ENCODE assay signal across 33 cellular contexts in the genomic region with DNA sequence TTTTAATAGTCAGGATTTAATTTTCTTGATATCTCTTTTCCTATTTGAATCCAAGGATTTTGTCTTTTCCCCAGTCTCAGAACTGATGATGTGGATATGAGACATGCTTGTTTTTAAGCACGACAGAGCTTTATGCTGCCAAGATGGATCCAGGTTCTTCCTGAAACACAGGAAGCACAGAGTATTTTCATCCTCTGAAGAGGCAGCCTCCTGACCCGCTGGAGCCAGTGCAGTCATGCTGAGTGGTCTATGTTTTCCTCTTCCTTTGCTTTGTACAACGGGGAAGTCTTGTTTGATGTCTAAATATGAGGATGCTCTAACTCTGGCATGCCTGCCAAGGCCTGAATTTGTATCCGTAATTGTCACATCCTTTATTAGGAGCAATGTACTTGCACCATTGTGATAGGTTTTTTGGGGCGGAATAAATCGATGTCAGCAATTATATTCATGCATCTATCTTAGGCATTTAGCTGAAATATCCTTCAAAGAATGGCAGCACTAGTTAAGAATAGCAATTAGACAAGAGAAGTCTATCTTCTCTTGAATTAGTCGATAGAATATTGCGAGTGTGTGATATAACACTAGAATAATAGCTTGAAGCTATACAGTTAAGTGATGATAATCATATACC.
A peak's percentile ranks its signal among the peaks of the same experiment; 100 is the strongest.
DNase-seq lines count a peak whose midpoint lies in the region; ATAC-seq, FAIRE-seq and TF ChIP-seq lines count a peak whose summit lies in the region.
"Had no signal": no experiment of that assay in that cellular context is flagged by ENCODE, and none has a peak within 500 bp of the region (broad histone marks: within the 10 kb centered on the region; RNA-seq: fewer than 3 reads in every experiment).

No MANE protein-coding gene starts in this region.

- no peaks in the 10 kb centered on the region for H3K79me2 ChIP-seq in HepG2 (ENCODE audit: insufficient read depth, low read length)

- no peaks in the 10 kb centered on the region for H3K9me3 ChIP-seq in heart right ventricle
- no peaks in the 10 kb centered on the region for H3K9me3 ChIP-seq in HepG2 (ENCODE audit: low read length)
- H3K9me3 ChIP-seq in spleen = no peaks in the 10 kb centered on the region
- no peaks in the 10 kb centered on the region for H3K9me3 ChIP-seq in MG63
- H3K9me3 ChIP-seq: esophagus muscularis mucosa, pancreas, SJSA1, stomach, uterus had no signal

- ATAC-seq in heart right ventricle = peak in 7 of 8 donors; percentile 17 to 88 (median 58)
- no peak for ATAC-seq in Right ventricle myocardium superior (ENCODE audit: poor library complexity)
- ATAC-seq in HepG2 = no peak
- ATAC-seq in HG03520 (IDR thresholded peaks at IDR 0.05; ENCODE audit: unreplicated experiment) = no peak
- ATAC-seq: foreskin keratinocyte, pancreas had no signal

- FAIRE-seq in HepG2 (lab: Jason Lieb, UNC) = no peak
- FAIRE-seq: A204.1, GM18507, GM19239, pancreas had no signal

- WGBS in heart right ventricle, 2 donors = 67 to 69% methylated on average over 8 of the region's 8 CpGs
- WGBS in HepG2 (ENCODE audit: low lambda C conversion rate) = 10% methylated on average over 8 of the region's 8 CpGs
- WGBS in spleen, 5 donors = 64 to 73% (median 71%) methylated on average over 8 of the region's 8 CpGs

- H4K20me1 ChIP-seq in HepG2 (ENCODE audit: insufficient read depth, low read length) = no peaks in the 10 kb centered on the region

- no TSS peak for BruUV-seq in HepG2 (replicated peaks; lab: Mats Ljungman, UMichigan)

- H2AFZ ChIP-seq in HepG2 (ENCODE audit: low read length) = no peak overlapping the region
- H2AFZ ChIP-seq: GM23248 had no signal

- H3K4me2 ChIP-seq in HepG2 (ENCODE audit: low read depth, low read length) = no peak overlapping the region

- no peak overlapping the region for H3K4me3 ChIP-seq in heart right ventricle
- no peak overlapping the region for H3K4me3 ChIP-seq in HepG2 (replicated peaks in 1 of 3; ENCODE audit: insufficient read depth in 1 of 3, low read depth in 2 of 3, low read length in 3 of 3)
- no peak overlapping the region for H3K4me3 ChIP-seq in spleen
- no peak overlapping the region for H3K4me3 ChIP-seq in MG63
- H3K4me3 ChIP-seq: esophagus muscularis mucosa, GM23248, pancreas, SJSA1, stomach, uterus had no signal

- no peak overlapping the region for H3K9ac ChIP-seq in HepG2 (ENCODE audit: insufficient read depth, low read depth, low read length)
- H3K9ac ChIP-seq: GM23248 had no signal

- in situ Hi-C loops in HepG2 (cut with HindIII; ENCODE audit: extremely low pct_ligation_motif_present, low pct_unique_long_range_greater_than_20kb) = no loop called here

- TF ChIP-seq CTCF in heart right ventricle (IDR thresholded peaks at IDR 0.05) = no peak
- TF ChIP-seq CTCF in HepG2 (CRISPR knock-in tag; IDR thresholded peaks at IDR 0.05) = no peak
- no peak for TF ChIP-seq CTCF in spleen (IDR thresholded peaks at IDR 0.05 in 8 of 11, conservative IDR thresholded peaks at IDR 0.05 in 3 of 11)

- CTCF ChIA-PET in HepG2 (lab: Yijun Ruan, JAX; ENCODE audit: low intra/inter-chr PET ratio, low total read pairs) = no interaction called here

- TF ChIP-seq POLR2A in HepG2 (IDR thresholded peaks at IDR 0.05; ENCODE audit: insufficient read depth in 1 of 2, low read depth in 2 of 2, low read length in 2 of 2) = no peak
- TF ChIP-seq POLR2A in spleen (IDR thresholded peaks at IDR 0.05) = no peak

- no peak for TF ChIP-seq RAD21 in HepG2 (CRISPR knock-in tag; IDR thresholded peaks at IDR 0.05)

- H3K27ac ChIP-seq in heart right ventricle (peak overlapping the region in 3 of 10 donors; percentile 25 to 62 (median 46)), HepG2 (ENCODE audit: extremely low read length, insufficient read depth, low read length) (no peak overlapping the region), spleen (peak overlapping the region in 6 of 8 donors; percentile 14 to 47 (median 38))
- H3K27ac ChIP-seq: esophagus muscularis mucosa, foreskin keratinocyte, GM23248, pancreas, SJSA1, stomach, WERI-Rb-1 had no signal

- intact Hi-C loops in heart right ventricle (cut with DNase I) (loop anchor here in 1 of 10 donors (5.0 to 10.0 kb wide), 3 partner anchors 56 to 406 kb away; a partner anchor contains a TSS), Right ventricle myocardium superior (cut with DNase I) (no loop called here), HepG2 (cut with micrococcal nuclease; ENCODE audit: unreplicated experiment) (no loop called here), spleen (cut with DNase I; ENCODE audit: low total_unique reads) (no loop called here)

- POLR2A ChIA-PET in HepG2 (lab: Yijun Ruan, JAX) = no interaction called here

- H3K4me1 ChIP-seq in heart right ventricle = peaks cover 0 to 17% (median 7%) of the 10 kb centered on the region in 9 donors
- no peaks in the 10 kb centered on the region for H3K4me1 ChIP-seq in HepG2 (ENCODE audit: insufficient read depth, low read length)
- peaks cover 0 to 6% (median 0%) of the 10 kb centered on the region in 6 donors for H3K4me1 ChIP-seq in spleen
- H3K4me1 ChIP-seq: esophagus muscularis mucosa, pancreas, SJSA1, stomach, uterus had no signal

- DNase-seq in heart right ventricle = peak in 1 of 2 donors; percentile 11
- DNase-seq in Right ventricle myocardium superior = no peak
- DNase-seq in dermis blood vessel endothelial cell = peak; percentile 95
- DNase-seq in HepG2 (ENCODE audit: low spot score) = no peak
- DNase-seq in spleen = no peak
- no peak for DNase-seq in mesenteric fat pad (ENCODE audit: low spot score)
- no peak for DNase-seq in MG63
- DNase-seq: activated CD4-positive, alpha-beta T cell treated with anti-CD3 and anti-CD28 coated beads, Interleukin-2, amount 50 U/mL, for 1 hour; activated effector memory CD4-positive, alpha-beta T cell treated with Interleukin-2 at 50 U/mL for 16 hours; activated T-cell treated with anti-CD3 and anti-CD28 coated beads, Interleukin-2, amount 50 U/mL, for 1 hour; anterior cingulate cortex; caudate nucleus; cortex of kidney; EL; foreskin keratinocyte; GM23248; NCI-H1092 treated with DMSO at 0.1 percent for 48 hours; NCI-H1930; NCI-H748 treated with DMSO at 0.1 percent for 48 hours; pancreas; right cardiac atrium; stimulated activated CD4-positive, alpha-beta T cell treated with anti-CD3 and anti-CD28 coated beads, Interleukin-12 subunit alpha, Interleukin-12 subunit beta, amount 100 ng/mL, for 4 hours; stimulated activated CD4-positive, alpha-beta T cell treated with anti-CD3 and anti-CD28 coated beads, Interleukin-4, amount 100 ng/mL, for 1 hour; stomach; T1000; WERI-Rb-1 had no signal

- H3K36me3 ChIP-seq in heart right ventricle (no peaks in the 10 kb centered on the region), HepG2 (replicated peaks in 1 of 2; ENCODE audit: control insufficient read depth in 1 of 2, insufficient read depth in 2 of 2, low read length in 2 of 2) (no peaks in the 10 kb centered on the region), spleen (no peaks in the 10 kb centered on the region), MG63 (no peaks in the 10 kb centered on the region)
- H3K36me3 ChIP-seq: esophagus muscularis mucosa, pancreas, SJSA1, stomach, uterus, WERI-Rb-1 had no signal

- TF ChIP-seq EP300 in HepG2 (IDR thresholded peaks at IDR 0.05; ENCODE audit: low read depth in 2 of 2, low read length in 2 of 2) (no peak), HepG2 (CRISPR knock-in tag; IDR thresholded peaks at IDR 0.05; ENCODE audit: borderline replicate concordance) (no peak)

- no peaks in the 10 kb centered on the region for H3K27me3 ChIP-seq in heart right ventricle
- H3K27me3 ChIP-seq in HepG2 (ENCODE audit: control insufficient read depth in 1 of 2, insufficient read depth in 2 of 2, low read length in 2 of 2) = no peaks in the 10 kb centered on the region
- H3K27me3 ChIP-seq in spleen (replicated peaks in 1 of 7) = no peaks in the 10 kb centered on the region
- H3K27me3 ChIP-seq in MG63 = no peaks in the 10 kb centered on the region
- H3K27me3 ChIP-seq: esophagus muscularis mucosa, foreskin keratinocyte, pancreas, SJSA1, stomach, uterus had no signal

TF ChIP-seq in HepG2, 621 proteins besides CTCF, POLR2A, EP300 and RAD21:
- TF ChIP-seq MAFK (conservative IDR thresholded peaks at IDR 0.05 in 1 of 2, IDR thresholded peaks at IDR 0.05 in 1 of 2; ENCODE audit: low read length in 2 of 2) = peak; percentile 86 to 89
- TF ChIP-seq MAFF (IDR thresholded peaks at IDR 0.05; ENCODE audit: low read depth, low read length) = peak; percentile 86
- no peak for TF ChIP-seq GABPB1 (CRISPR knock-in tag; IDR thresholded peaks at IDR 0.05)
- TF ChIP-seq NFE2 (CRISPR knock-in tag; IDR thresholded peaks at IDR 0.05) = no peak
- TF ChIP-seq, protein P1, sequence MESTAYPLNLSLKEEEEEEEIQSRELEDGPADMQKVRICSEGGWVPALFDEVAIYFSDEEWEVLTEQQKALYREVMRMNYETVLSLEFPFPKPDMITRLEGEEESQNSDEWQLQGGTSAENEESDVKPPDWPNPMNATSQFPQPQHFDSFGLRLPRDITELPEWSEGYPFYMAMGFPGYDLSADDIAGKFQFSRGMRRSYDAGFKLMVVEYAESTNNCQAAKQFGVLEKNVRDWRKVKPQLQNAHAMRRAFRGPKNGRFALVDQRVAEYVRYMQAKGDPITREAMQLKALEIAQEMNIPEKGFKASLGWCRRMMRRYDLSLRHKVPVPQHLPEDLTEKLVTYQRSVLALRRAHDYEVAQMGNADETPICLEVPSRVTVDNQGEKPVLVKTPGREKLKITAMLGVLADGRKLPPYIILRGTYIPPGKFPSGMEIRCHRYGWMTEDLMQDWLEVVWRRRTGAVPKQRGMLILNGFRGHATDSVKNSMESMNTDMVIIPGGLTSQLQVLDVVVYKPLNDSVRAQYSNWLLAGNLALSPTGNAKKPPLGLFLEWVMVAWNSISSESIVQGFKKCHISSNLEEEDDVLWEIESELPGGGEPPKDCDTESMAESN (CRISPR knock-in tag; conservative IDR thresholded peaks at IDR 0.05) = no peak

Comparison
In these comparisons a context has a peak if more than half of its experiments do, and no peak if none do; other contexts are left out.
1. ATAC-seq: peak in heart right ventricle (7 of 8); none in Right ventricle myocardium superior (single experiment), HepG2 (single experiment) and HG03520 (single experiment).